25 cellular contexts compared by ENCODE assay signal in the genomic region with DNA sequence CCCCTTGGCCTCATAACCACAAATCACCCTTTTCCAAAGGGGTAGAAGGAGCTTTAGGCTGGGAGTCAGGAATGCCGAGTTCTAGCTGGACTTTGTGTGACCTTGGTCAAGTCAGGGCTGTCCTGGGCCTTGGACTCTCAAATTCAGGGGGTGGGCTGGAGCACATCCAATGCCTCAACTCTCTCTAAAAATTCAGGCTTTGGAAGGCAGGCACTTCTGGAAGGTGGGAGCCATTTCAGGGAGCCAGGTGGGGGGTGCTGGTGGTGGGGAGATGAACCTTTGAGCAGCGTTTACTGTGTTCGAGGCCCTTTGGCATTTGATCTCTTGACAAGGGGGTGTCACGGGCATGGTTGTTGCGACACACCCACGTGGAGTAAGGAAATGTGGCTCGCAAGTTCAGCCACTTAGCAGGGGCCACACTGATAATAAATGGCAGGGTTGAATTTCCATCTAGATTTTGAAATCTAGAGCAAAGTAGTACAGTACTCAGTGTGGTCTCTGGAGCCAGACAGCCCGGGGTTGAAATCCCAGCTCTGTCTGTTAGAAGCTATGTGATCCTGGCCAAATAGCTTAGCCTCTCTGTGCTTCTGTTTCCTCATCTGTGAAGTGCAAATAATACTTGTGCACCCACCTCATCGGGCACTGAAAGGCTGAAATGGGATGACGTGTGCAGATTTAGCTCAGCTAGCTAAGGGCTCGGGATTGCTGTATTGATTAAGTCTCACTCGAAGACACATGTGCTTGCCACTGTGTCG. TPM values are rescaled to one million over a fixed set of nuclear protein-coding genes. Genes with fewer than 3 reads are reported as not detected.
A peak's percentile ranks its signal among the peaks of the same experiment; 100 is the strongest.
DNase-seq lines count a peak whose midpoint lies in the region; ATAC-seq and TF ChIP-seq lines count a peak whose summit lies in the region.
"Had no signal": no experiment of that assay in that cellular context is flagged by ENCODE, and none has a peak within 500 bp of the region (broad histone marks: within the 10 kb centered on the region; RNA-seq: fewer than 3 reads in every experiment).

No MANE protein-coding gene starts in this region.

- no peak for ATAC-seq in CD4-positive, alpha-beta T cell (ENCODE audit: poor library complexity)
- ATAC-seq in Panc1 (no peak), GM18907 (IDR thresholded peaks at IDR 0.05; ENCODE audit: unreplicated experiment) (no peak)
- no peak for ATAC-seq in activated CD4-positive, CD25-positive, alpha-beta regulatory T cell treated with anti-CD3 and anti-CD28 coated beads, Interleukin-2, amount 50 U/mL, for 24 hours

- H3K4me1 Mint-ChIP-seq in CD4-positive, alpha-beta T cell (ENCODE audit: low read depth), result peaks cover 23% of the 10 kb centered on the region
- peaks cover 7% of the 10 kb centered on the region for H3K4me1 Mint-ChIP-seq in activated CD4-positive, alpha-beta T cell treated with anti-CD3 and anti-CD28 coated beads, Interleukin-2, amount 10 ng/mL, durations not matched to agents 24 days and 14 days

- H3K4ac ChIP-seq in trophoblast cell (ENCODE audit: low read depth, low read length), result no peak overlapping the region

- H2AK5ac ChIP-seq in trophoblast cell (ENCODE audit: low read length), result peak overlapping the region; percentile 13

- no peak overlapping the region for H3K14ac ChIP-seq in trophoblast cell (ENCODE audit: low read length)

- no peaks in the 10 kb centered on the region for H3K27me3 ChIP-seq in CD4-positive, alpha-beta T cell (ENCODE audit: control insufficient read depth, insufficient read depth, low read length)
- no peaks in the 10 kb centered on the region for H3K27me3 ChIP-seq in Panc1 (ENCODE audit: control insufficient read depth, insufficient read depth, low read length)
- H3K27me3 ChIP-seq in hepatocyte, result no peaks in the 10 kb centered on the region
- H3K27me3 ChIP-seq in trophoblast cell (ENCODE audit: insufficient read depth, low read length), result no peaks in the 10 kb centered on the region
- H3K27me3 ChIP-seq: testis had no signal

- H2BK12ac ChIP-seq in trophoblast cell (ENCODE audit: low read length), result peak overlapping the region; percentile 27

- H4K20me1 ChIP-seq in hepatocyte (ENCODE audit: insufficient read depth, poor library complexity, severe bottlenecking), result no peaks in the 10 kb centered on the region

- POLR2A ChIA-PET in CD4-positive, alpha-beta T cell (lab: Charles Lee), result no interaction called here
- POLR2A ChIA-PET in Panc1 (lab: Charles Lee), result no interaction called here

- H3K4me3 ChIP-seq in Panc1 (ENCODE audit: low read depth in 2 of 2, low read length in 2 of 2) (no peak overlapping the region), hepatocyte (no peak overlapping the region), trophoblast cell (ENCODE audit: low read depth, low read length) (no peak overlapping the region)
- H3K4me3 ChIP-seq: lung, testis had no signal

- H4K8ac ChIP-seq in trophoblast cell (ENCODE audit: low read depth, low read length), result no peak overlapping the region

- H3K27me3 Mint-ChIP-seq in CD4-positive, alpha-beta T cell, result no peaks in the 10 kb centered on the region
- peaks cover 2% of the 10 kb centered on the region for H3K27me3 Mint-ChIP-seq in activated CD4-positive, alpha-beta T cell treated with anti-CD3 and anti-CD28 coated beads, Interleukin-2, amount 10 ng/mL, durations not matched to agents 24 days and 14 days

- no peak overlapping the region for H3K27ac ChIP-seq in CD4-positive, alpha-beta T cell (ENCODE audit: low read depth, low read length)
- H3K27ac ChIP-seq in Panc1 (ENCODE audit: low read length) (peak overlapping the region; percentile 48; the same call in 1 of the 2 replicates), hepatocyte (peak overlapping the region; percentile 47), trophoblast cell (ENCODE audit: low read depth, low read length) (no peak overlapping the region)
- H3K27ac ChIP-seq: testis had no signal

- H3K36me3 ChIP-seq in Panc1 (ENCODE audit: control insufficient read depth, insufficient read depth, low read length) (no peaks in the 10 kb centered on the region), hepatocyte (replicated peaks; ENCODE audit: insufficient read depth, low read depth) (no peaks in the 10 kb centered on the region), trophoblast cell (ENCODE audit: control insufficient read depth in 1 of 2, insufficient read depth in 2 of 2, low read length in 2 of 2) (no peaks in the 10 kb centered on the region)

- no peak overlapping the region for H3K9ac ChIP-seq in trophoblast cell (ENCODE audit: low read length)

- H3K79me2 ChIP-seq in hepatocyte, result no peaks in the 10 kb centered on the region
- no peaks in the 10 kb centered on the region for H3K79me2 ChIP-seq in trophoblast cell (ENCODE audit: control insufficient read depth, insufficient read depth, low read length, poor library complexity)

- BruUV-seq in Panc1 (replicated peaks; lab: Mats Ljungman, UMichigan), result no TSS peak

- H3K4me1 ChIP-seq in Panc1 (ENCODE audit: control insufficient read depth, insufficient read depth, low read length), result peaks cover 17% of the 10 kb centered on the region
- peaks cover 47% of the 10 kb centered on the region for H3K4me1 ChIP-seq in hepatocyte (ENCODE audit: insufficient read depth)
- H3K4me1 ChIP-seq in trophoblast cell (ENCODE audit: control insufficient read depth in 1 of 2, insufficient read depth in 2 of 2, low read length in 2 of 2), result peaks cover 9 to 17% of the 10 kb centered on the region in 2 experiments

- H2BK5ac ChIP-seq in trophoblast cell (ENCODE audit: low read depth, low read length, poor library complexity), result no peak overlapping the region

- H2BK120ac ChIP-seq in trophoblast cell (ENCODE audit: insufficient read depth, low read length, poor library complexity), result no peak overlapping the region

- in situ Hi-C loops in Panc1 (cut with HindIII; ENCODE audit: low pct_unique_long_range_greater_than_20kb, low sequenced_read_pairs) (no loop called here), GM13976 (cut with MboI; ENCODE audit: low sequenced_read_pairs, unreplicated experiment) (no loop called here)

- DNase-seq in CD4-positive, alpha-beta T cell, result no peak
- DNase-seq in Panc1 (ENCODE audit: low read depth, low spot score) (no peak), hepatocyte (ENCODE audit: low spot score) (no peak), trophoblast cell (no peak), GM13976 (ENCODE audit: low spot score) (no peak)
- DNase-seq in activated CD4-positive, alpha-beta T cell treated with anti-CD3 and anti-CD28 coated beads, Interleukin-2, amount 10 ng/mL, durations not matched to agents 24 days and 14 days, result no peak
- DNase-seq: activated naive CD4-positive, alpha-beta T cell treated with anti-CD3 and anti-CD28 coated beads, Interleukin-2, amount 50 U/mL, for 16 hours; activated T-cell treated with anti-CD3 and anti-CD28 coated beads, Interleukin-2, amount 50 U/mL, for 72 hours; CD4-positive, alpha-beta memory T cell; DMS153; effector CD4-positive, alpha-beta T cell; foreskin fibroblast; GDM1; Karpas-422; NCI-H187; SW 1271; testis had no signal

- no peak overlapping the region for H3K23ac ChIP-seq in trophoblast cell (ENCODE audit: low read length)

- WGBS in hepatocyte (ENCODE audit: low lambda C conversion rate, missing lambda C conversion rate), result 81% methylated on average over 13 of the region's 13 CpGs
- WGBS in trophoblast cell (ENCODE audit: extremely low coverage, insufficient coverage, insufficient read length), result no CpG with 5 or more reads among the region's 13 CpGs

- intact Hi-C loops in CD4-positive, alpha-beta T cell (cut with DNase I, micrococcal nuclease), result no loop called here
- intact Hi-C loops in Panc1 (cut with micrococcal nuclease; ENCODE audit: unreplicated experiment), result no loop called here
- intact Hi-C loops in activated CD4-positive, alpha-beta T cell treated with anti-CD3 and anti-CD28 coated beads, Interleukin-2, amount 10 ng/mL, durations not matched to agents 24 days and 14 days (cut with micrococcal nuclease), result no loop called here

- H4K12ac ChIP-seq in trophoblast cell (ENCODE audit: low read depth, low read length), result no peak overlapping the region

- H3K18ac ChIP-seq in trophoblast cell (ENCODE audit: low read length), result no peak overlapping the region

- TF ChIP-seq CTCF in CD4-positive, alpha-beta T cell (IDR thresholded peaks at IDR 0.05), result no peak
- no peak for TF ChIP-seq CTCF in Panc1 (IDR thresholded peaks at IDR 0.05)
- no peak for TF ChIP-seq CTCF in hepatocyte (IDR thresholded peaks at IDR 0.05; ENCODE audit: poor library complexity)
- TF ChIP-seq CTCF in GM13976 (IDR thresholded peaks at IDR 0.05; ENCODE audit: borderline replicate concordance, control extremely low read depth, extremely low read depth, insufficient read depth, missing control alignments), result no peak

- H3K36me3 Mint-ChIP-seq in CD4-positive, alpha-beta T cell (ENCODE audit: low read depth), result no peaks in the 10 kb centered on the region
- H3K36me3 Mint-ChIP-seq in activated CD4-positive, alpha-beta T cell treated with anti-CD3 and anti-CD28 coated beads, Interleukin-2, amount 10 ng/mL, durations not matched to agents 24 days and 14 days (ENCODE audit: low read depth), result no peaks in the 10 kb centered on the region
- H3K36me3 Mint-ChIP-seq: CD4-positive, alpha-beta memory T cell had no signal

- H3K4me3 Mint-ChIP-seq in CD4-positive, alpha-beta T cell, result no peak overlapping the region
- H3K4me3 Mint-ChIP-seq in activated CD4-positive, alpha-beta T cell treated with anti-CD3 and anti-CD28 coated beads, Interleukin-2, amount 10 ng/mL, durations not matched to agents 24 days and 14 days, result no peak overlapping the region
- H3K4me3 Mint-ChIP-seq: CD4-positive, alpha-beta memory T cell had no signal

- H3K9me2 ChIP-seq in hepatocyte (replicated peaks; ENCODE audit: insufficient read depth), result no peaks in the 10 kb centered on the region

- H3K79me1 ChIP-seq in trophoblast cell (ENCODE audit: low read length), result peaks cover 2% of the 10 kb centered on the region

- CTCF ChIA-PET in CD4-positive, alpha-beta T cell (lab: Charles Lee), result no interaction called here
- CTCF ChIA-PET in Panc1 (lab: Charles Lee), result interaction anchor here (0.6 kb wide), 1 partner anchor 11 kb away, joined by 4 read pairs; no protein-coding TSS in a partner anchor

- H3K4me2 ChIP-seq in hepatocyte (no peak overlapping the region), trophoblast cell (ENCODE audit: low read length) (no peak overlapping the region)

- no peaks in the 10 kb centered on the region for H3K9me3 Mint-ChIP-seq in CD4-positive, alpha-beta T cell
- no peaks in the 10 kb centered on the region for H3K9me3 Mint-ChIP-seq in activated CD4-positive, alpha-beta T cell treated with anti-CD3 and anti-CD28 coated beads, Interleukin-2, amount 10 ng/mL, durations not matched to agents 24 days and 14 days
- H3K9me3 Mint-ChIP-seq: activated T-cell treated with anti-CD3 and anti-CD28 coated beads, Interleukin-2, amount 50 U/mL, for 72 hours; CD4-positive, alpha-beta memory T cell had no signal

- no peaks in the 10 kb centered on the region for H3K9me3 ChIP-seq in CD4-positive, alpha-beta T cell (ENCODE audit: control insufficient read depth, low read length)
- H3K9me3 ChIP-seq in Panc1 (ENCODE audit: control insufficient read depth, insufficient read depth, low read depth, low read length) (no peaks in the 10 kb centered on the region), hepatocyte (ENCODE audit: low read depth) (no peaks in the 10 kb centered on the region), trophoblast cell (ENCODE audit: insufficient read depth, low read depth, low read length) (no peaks in the 10 kb centered on the region)
- H3K9me3 ChIP-seq: testis had no signal

- H3K27ac Mint-ChIP-seq in CD4-positive, alpha-beta T cell, result peak overlapping the region; percentile 33
- H3K27ac Mint-ChIP-seq in activated CD4-positive, alpha-beta T cell treated with anti-CD3 and anti-CD28 coated beads, Interleukin-2, amount 10 ng/mL, durations not matched to agents 24 days and 14 days, result no peak overlapping the region
- H3K27ac Mint-ChIP-seq: activated T-cell treated with anti-CD3 and anti-CD28 coated beads, Interleukin-2, amount 50 U/mL, for 72 hours; CD4-positive, alpha-beta memory T cell had no signal

- H4K91ac ChIP-seq in trophoblast cell (ENCODE audit: low read depth, low read length), result no peak overlapping the region

- no peak overlapping the region for H2AFZ ChIP-seq in hepatocyte
- H2AFZ ChIP-seq in trophoblast cell (ENCODE audit: insufficient read depth, low read length, poor library complexity), result no peak overlapping the region

RNA-seq across cellular contexts. Expression of a gene that starts 47.1 kb away (rescaled TPM):
- not detected for total RNA-seq in CD4-positive, alpha-beta T cell
- not detected for total RNA-seq in Panc1 (2021; ENCODE audit: unreplicated experiment)
- polyA plus RNA-seq in Panc1 (2012; ENCODE audit: insufficient read length), result 0.39 TPM
- total RNA-seq in hepatocyte, result 0.13 TPM in 1 of 2 replicates, not detected in the other
- not detected in 2 replicates for polyA plus RNA-seq in hepatocyte
- polyA plus RNA-seq in trophoblast cell (2013), result 0.03 TPM in 1 of 2 replicates, not detected in the other
- total RNA-seq in activated CD4-positive, alpha-beta T cell treated with anti-CD3 and anti-CD28 coated beads, Interleukin-2, amount 10 ng/mL, durations not matched to agents 24 days and 14 days, result not detected in 2 replicates
- total RNA-seq: activated T-cell treated with anti-CD3 and anti-CD28 coated beads, Interleukin-2, amount 50 U/mL, for 72 hours; astrocyte; CD4-positive, alpha-beta memory T cell; cerebellum; epithelial cell of proximal tubule; HT1080; omental fat pad had no signal
- polyA plus RNA-seq: CD4-positive, alpha-beta memory T cell had no signal

Comparison
In these comparisons a context has a peak if more than half of its experiments do, and no peak if none do; other contexts are left out.
1. H3K27ac ChIP-seq: peak in Panc1 (single experiment) and hepatocyte (single experiment); none in CD4-positive, alpha-beta T cell (single experiment) and trophoblast cell (single experiment).